ENCODE assay signal across 8 cellular contexts in genomic region chr15:75307778-75308390, GRCh38. TPM values are rescaled to one million over a fixed set of nuclear protein-coding genes. Genes with fewer than 3 reads are reported as not detected.
DNase-seq lines count a peak whose midpoint lies in the region; TF ChIP-seq lines count a peak whose summit lies in the region.

No MANE protein-coding gene starts in this region.

- H3K36me3 ChIP-seq in KMS-11 (ENCODE audit: insufficient read depth) (no peaks in the 10 kb centered on the region), SJSA1 (no peaks in the 10 kb centered on the region), esophagus squamous epithelium (no peaks in the 10 kb centered on the region)

- H2AFZ ChIP-seq in KMS-11 (ENCODE audit: low read depth), result no peak overlapping the region

- WGBS in esophagus squamous epithelium, 2 donors, result 59 to 64% methylated on average over 6 to 7 of the region's 15 CpGs

- no peaks in the 10 kb centered on the region for H3K79me2 ChIP-seq in KMS-11 (ENCODE audit: insufficient read depth, low read depth)

- peak; percentile 42 for TF ChIP-seq CTCF in KMS-11 (conservative IDR thresholded peaks at IDR 0.05; ENCODE audit: low read depth, low read length)
- TF ChIP-seq CTCF in esophagus squamous epithelium (IDR thresholded peaks at IDR 0.05), result peak in 5 of 6 experiments; percentile 33 to 72 (median 58)

- H3K4me2 ChIP-seq in KMS-11, result no peak overlapping the region

- H3K9ac ChIP-seq in KMS-11, result no peak overlapping the region

- H4K20me1 ChIP-seq in KMS-11 (ENCODE audit: insufficient read depth), result no peaks in the 10 kb centered on the region

- H3K27ac ChIP-seq in KMS-11 (no peak overlapping the region), SJSA1 (no peak overlapping the region), esophagus squamous epithelium (no peak overlapping the region)

- H3K4me3 ChIP-seq in KMS-11 (IDR thresholded peaks at IDR 0.05; ENCODE audit: insufficient read depth, low read depth, low read length), result no peak overlapping the region
- no peak overlapping the region for H3K4me3 ChIP-seq in SJSA1
- H3K4me3 ChIP-seq in esophagus squamous epithelium, result no peak overlapping the region

- peak; percentile 11 for DNase-seq in NCI-H345 (lab: John Stamatoyannopoulos, UW)
- no peak for DNase-seq in NCI-H345 treated with DMSO at 0.1 percent for 48 hours (lab: John Stamatoyannopoulos, UW; ENCODE audit: unreplicated experiment)
- DNase-seq in SJSA1 (ENCODE audit: low read depth in 1 of 2, low spot score in 2 of 2), result peak; percentile 4 to 56
- no peak for DNase-seq in esophagus squamous epithelium (lab: John Stamatoyannopoulos, UW)
- DNase-seq in renal cortical epithelial cell (ENCODE audit: low read depth), result peak; percentile 9
- no peak for DNase-seq in NCI-H1105 treated with DMSO at 0.1 percent for 48 hours (lab: John Stamatoyannopoulos, UW)
- DNase-seq in NCI-H446 treated with DMSO at 0.1 percent for 48 hours (lab: John Stamatoyannopoulos, UW), result no peak

- no peak for TF ChIP-seq POLR2A in esophagus squamous epithelium (IDR thresholded peaks at IDR 0.05)

- H3K9me3 ChIP-seq in SJSA1 (replicated peaks) (no peaks in the 10 kb centered on the region), esophagus squamous epithelium (no peaks in the 10 kb centered on the region)

- no peaks in the 10 kb centered on the region for H3K4me1 ChIP-seq in KMS-11 (ENCODE audit: low read depth, poor library complexity, severe bottlenecking)
- no peaks in the 10 kb centered on the region for H3K4me1 ChIP-seq in SJSA1 (replicated peaks)
- peaks cover 0 to 6% (median 0%) of the 10 kb centered on the region in 3 donors for H3K4me1 ChIP-seq in esophagus squamous epithelium

- H3K27me3 ChIP-seq in KMS-11 (ENCODE audit: insufficient read depth, low read depth), result no peaks in the 10 kb centered on the region
- peaks cover 26% of the 10 kb centered on the region for H3K27me3 ChIP-seq in SJSA1 (replicated peaks)
- H3K27me3 ChIP-seq in esophagus squamous epithelium, result peaks cover 0 to 50% (median 2%) of the 10 kb centered on the region in 4 donors

- intact Hi-C loops in esophagus squamous epithelium (cut with DNase I), result no loop called here

RNA-seq across cellular contexts. Expression of gene GOLGA6D, which starts 25.2 kb away (rescaled TPM):
- not detected in 2 replicates for total RNA-seq in SJSA1 (2014; rRNA removed; shearing (Covaris generic))
- total RNA-seq in esophagus squamous epithelium (not detected), renal cortical epithelial cell (not detected in 2 replicates)

RNA-seq across cellular contexts. Expression of gene COMMD4, which starts 28.0 kb away (rescaled TPM):
- total RNA-seq in SJSA1 (2014; rRNA removed; shearing (Covaris generic)), result 106 and 156 TPM in 2 replicates
- total RNA-seq in esophagus squamous epithelium (10 to 100 TPM; 35.5 to 54.4 (median 44.5) TPM), renal cortical epithelial cell (42.1 and 58.3 TPM in 2 replicates)

RNA-seq across cellular contexts. Expression of gene NEIL1, which starts 39.0 kb away (rescaled TPM):
- total RNA-seq in SJSA1 (2014; rRNA removed; shearing (Covaris generic)), result 0.29 and 1.6 TPM in 2 replicates
- total RNA-seq in esophagus squamous epithelium (10 to 100 TPM in 2 of 4 donors, 1 to 10 TPM in 2; 7.9 to 58.0 (median 10.9) TPM), renal cortical epithelial cell (12.7 and 18.2 TPM in 2 replicates)

RNA-seq across cellular contexts. Expression of gene GOLGA6C, which starts 49.8 kb away (rescaled TPM):
- total RNA-seq in SJSA1 (2014; rRNA removed; shearing (Covaris generic)), result not detected in 2 replicates
- total RNA-seq in esophagus squamous epithelium, result not detected
- total RNA-seq in renal cortical epithelial cell, result not detected in 2 replicates

Comparison
In these comparisons a context has a peak if more than half of its experiments do, and no peak if none do; other contexts are left out.
1. DNase-seq: peak in NCI-H345 (single experiment), SJSA1 (2 of 2) and renal cortical epithelial cell (single experiment); none in NCI-H345 treated with DMSO at 0.1 percent for 48 hours (single experiment), esophagus squamous epithelium (single experiment), NCI-H1105 treated with DMSO at 0.1 percent for 48 hours (single experiment) and NCI-H446 treated with DMSO at 0.1 percent for 48 hours (single experiment).